1 cellular context compared by ENCODE assay signal in genomic region chr6:47028835-47029360, GRCh38.
TF ChIP-seq lines count a peak whose summit lies in the region.

No MANE protein-coding gene starts in this region.

TF ChIP-seq in SK-N-SH, 30 proteins besides CTCF, POLR2A, EP300 and RAD21 (continued from another document):
- no peak for TF ChIP-seq YY1 (IDR thresholded peaks at IDR 0.05; ENCODE audit: low read depth)
- no peak for TF ChIP-seq SIN3A (IDR thresholded peaks at IDR 0.05; ENCODE audit: borderline replicate concordance, low read depth, low read length)
- TF ChIP-seq ELF1 (IDR thresholded peaks at IDR 0.05), result no peak
- TF ChIP-seq, protein P1, sequence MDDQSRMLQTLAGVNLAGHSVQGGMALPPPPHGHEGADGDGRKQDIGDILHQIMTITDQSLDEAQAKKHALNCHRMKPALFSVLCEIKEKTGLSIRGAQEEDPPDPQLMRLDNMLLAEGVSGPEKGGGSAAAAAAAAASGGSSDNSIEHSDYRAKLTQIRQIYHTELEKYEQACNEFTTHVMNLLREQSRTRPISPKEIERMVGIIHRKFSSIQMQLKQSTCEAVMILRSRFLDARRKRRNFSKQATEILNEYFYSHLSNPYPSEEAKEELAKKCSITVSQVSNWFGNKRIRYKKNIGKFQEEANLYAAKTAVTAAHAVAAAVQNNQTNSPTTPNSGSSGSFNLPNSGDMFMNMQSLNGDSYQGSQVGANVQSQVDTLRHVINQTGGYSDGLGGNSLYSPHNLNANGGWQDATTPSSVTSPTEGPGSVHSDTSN (IDR thresholded peaks at IDR 0.05), result no peak
- TF ChIP-seq MXI1 (IDR thresholded peaks at IDR 0.05; ENCODE audit: low read depth, low read length), result no peak
- no peak for TF ChIP-seq POLR2AphosphoS5 (IDR thresholded peaks at IDR 0.05; ENCODE audit: low read depth, low read length)
- no peak for TF ChIP-seq TCF12 (IDR thresholded peaks at IDR 0.05)
- no peak for TF ChIP-seq USF2 (IDR thresholded peaks at IDR 0.05; ENCODE audit: borderline replicate concordance, low read depth, low read length)
- no peak for TF ChIP-seq FOXM1 (IDR thresholded peaks at IDR 0.05; ENCODE audit: low read depth)
TF ChIP-seq in SK-N-SH: peak in this region for 0.
